Comparison of ENCODE assay signal across 1 cellular context in the genomic region with DNA sequence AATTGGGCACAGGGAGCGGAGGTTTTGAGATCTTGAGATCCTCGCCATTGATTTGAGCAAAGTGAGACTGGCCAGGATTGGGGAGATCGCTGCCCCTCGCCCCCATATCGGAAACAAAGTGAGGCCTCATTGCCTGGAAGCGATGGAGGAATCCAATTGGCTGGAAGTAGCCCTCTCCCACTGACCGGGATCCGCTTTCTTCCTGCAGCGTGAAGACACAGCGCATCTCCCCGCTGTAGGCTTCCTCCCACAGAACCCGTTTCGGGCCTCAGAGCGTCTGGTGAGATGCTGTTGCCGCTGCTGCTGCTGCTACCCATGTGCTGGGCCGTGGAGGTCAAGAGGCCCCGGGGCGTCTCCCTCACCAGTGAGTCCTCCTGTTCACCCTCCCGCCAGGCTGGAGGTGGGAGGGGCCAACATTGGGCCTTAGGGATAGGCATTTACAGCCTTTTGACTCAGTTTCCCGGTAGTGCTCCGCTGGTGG.
TF ChIP-seq lines count a peak whose summit lies in the region.

No MANE protein-coding gene starts in this region.

TF ChIP-seq in GM12878, 131 proteins besides CTCF, POLR2A, EP300 and RAD21 (continued from another document):
- no peak for TF ChIP-seq ZBTB33 (IDR thresholded peaks at IDR 0.05)
- no peak for TF ChIP-seq STAT1 (conservative IDR thresholded peaks at IDR 0.05)
- TF ChIP-seq HCFC1 (IDR thresholded peaks at IDR 0.05; ENCODE audit: low read length), result no peak
- no peak for TF ChIP-seq IKZF1 (conservative IDR thresholded peaks at IDR 0.05)
- no peak for TF ChIP-seq KAT2A (conservative IDR thresholded peaks at IDR 0.05; ENCODE audit: control insufficient read depth, low read depth, low read length)
- no peak for TF ChIP-seq MEF2B (IDR thresholded peaks at IDR 0.05; ENCODE audit: partially characterized antibody, poor library complexity, severe bottlenecking)
- TF ChIP-seq, protein P1, sequence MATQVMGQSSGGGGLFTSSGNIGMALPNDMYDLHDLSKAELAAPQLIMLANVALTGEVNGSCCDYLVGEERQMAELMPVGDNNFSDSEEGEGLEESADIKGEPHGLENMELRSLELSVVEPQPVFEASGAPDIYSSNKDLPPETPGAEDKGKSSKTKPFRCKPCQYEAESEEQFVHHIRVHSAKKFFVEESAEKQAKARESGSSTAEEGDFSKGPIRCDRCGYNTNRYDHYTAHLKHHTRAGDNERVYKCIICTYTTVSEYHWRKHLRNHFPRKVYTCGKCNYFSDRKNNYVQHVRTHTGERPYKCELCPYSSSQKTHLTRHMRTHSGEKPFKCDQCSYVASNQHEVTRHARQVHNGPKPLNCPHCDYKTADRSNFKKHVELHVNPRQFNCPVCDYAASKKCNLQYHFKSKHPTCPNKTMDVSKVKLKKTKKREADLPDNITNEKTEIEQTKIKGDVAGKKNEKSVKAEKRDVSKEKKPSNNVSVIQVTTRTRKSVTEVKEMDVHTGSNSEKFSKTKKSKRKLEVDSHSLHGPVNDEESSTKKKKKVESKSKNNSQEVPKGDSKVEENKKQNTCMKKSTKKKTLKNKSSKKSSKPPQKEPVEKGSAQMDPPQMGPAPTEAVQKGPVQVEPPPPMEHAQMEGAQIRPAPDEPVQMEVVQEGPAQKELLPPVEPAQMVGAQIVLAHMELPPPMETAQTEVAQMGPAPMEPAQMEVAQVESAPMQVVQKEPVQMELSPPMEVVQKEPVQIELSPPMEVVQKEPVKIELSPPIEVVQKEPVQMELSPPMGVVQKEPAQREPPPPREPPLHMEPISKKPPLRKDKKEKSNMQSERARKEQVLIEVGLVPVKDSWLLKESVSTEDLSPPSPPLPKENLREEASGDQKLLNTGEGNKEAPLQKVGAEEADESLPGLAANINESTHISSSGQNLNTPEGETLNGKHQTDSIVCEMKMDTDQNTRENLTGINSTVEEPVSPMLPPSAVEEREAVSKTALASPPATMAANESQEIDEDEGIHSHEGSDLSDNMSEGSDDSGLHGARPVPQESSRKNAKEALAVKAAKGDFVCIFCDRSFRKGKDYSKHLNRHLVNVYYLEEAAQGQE (IDR thresholded peaks at IDR 0.05; ENCODE audit: low read depth, low read length), result no peak
- no peak for TF ChIP-seq FOS (IDR thresholded peaks at IDR 0.05; ENCODE audit: borderline replicate concordance, extremely low read depth, insufficient read length)
- TF ChIP-seq POU2F2 (IDR thresholded peaks at IDR 0.05; ENCODE audit: borderline replicate concordance, low read depth, low read length), result no peak
- no peak for TF ChIP-seq KLF5 (IDR thresholded peaks at IDR 0.05; ENCODE audit: partially characterized antibody)
- TF ChIP-seq PML (IDR thresholded peaks at IDR 0.05; ENCODE audit: low read length), result 0 out of 2 replicates have a peak, but pooled peaks have one; percentile 2
- TF ChIP-seq SUZ12 (IDR thresholded peaks at IDR 0.05; ENCODE audit: unreplicated experiment), result no peak
- TF ChIP-seq ATF2 (IDR thresholded peaks at IDR 0.05; ENCODE audit: low read length), result no peak
